In the genomic region with DNA sequence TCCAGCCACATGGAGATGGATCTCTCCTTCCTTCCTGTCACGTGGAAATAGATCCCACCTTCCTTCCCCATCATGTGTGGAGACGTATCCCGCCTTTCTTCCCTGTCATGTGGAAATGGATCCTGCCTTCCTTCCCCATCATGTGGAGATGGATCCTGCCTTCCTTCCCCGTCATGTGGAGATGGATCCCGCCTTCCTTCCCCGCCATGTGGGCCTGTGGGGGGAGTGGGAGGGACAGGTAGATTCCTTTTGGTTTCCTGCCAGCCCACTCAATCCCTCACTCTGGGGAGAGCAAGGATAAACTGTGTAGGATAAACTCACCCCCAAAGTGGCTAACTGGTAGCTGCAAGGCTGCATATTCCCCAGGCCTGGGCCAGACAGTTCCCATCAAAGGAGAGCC, we compare ENCODE assay signal across 2 cellular contexts.
TF ChIP-seq lines count a peak whose summit lies in the region.

No MANE protein-coding gene starts in this region.

TF ChIP-seq in SK-N-SH, 30 proteins besides CTCF, POLR2A, EP300 and RAD21 (continued from another document):
- TF ChIP-seq, protein P1, sequence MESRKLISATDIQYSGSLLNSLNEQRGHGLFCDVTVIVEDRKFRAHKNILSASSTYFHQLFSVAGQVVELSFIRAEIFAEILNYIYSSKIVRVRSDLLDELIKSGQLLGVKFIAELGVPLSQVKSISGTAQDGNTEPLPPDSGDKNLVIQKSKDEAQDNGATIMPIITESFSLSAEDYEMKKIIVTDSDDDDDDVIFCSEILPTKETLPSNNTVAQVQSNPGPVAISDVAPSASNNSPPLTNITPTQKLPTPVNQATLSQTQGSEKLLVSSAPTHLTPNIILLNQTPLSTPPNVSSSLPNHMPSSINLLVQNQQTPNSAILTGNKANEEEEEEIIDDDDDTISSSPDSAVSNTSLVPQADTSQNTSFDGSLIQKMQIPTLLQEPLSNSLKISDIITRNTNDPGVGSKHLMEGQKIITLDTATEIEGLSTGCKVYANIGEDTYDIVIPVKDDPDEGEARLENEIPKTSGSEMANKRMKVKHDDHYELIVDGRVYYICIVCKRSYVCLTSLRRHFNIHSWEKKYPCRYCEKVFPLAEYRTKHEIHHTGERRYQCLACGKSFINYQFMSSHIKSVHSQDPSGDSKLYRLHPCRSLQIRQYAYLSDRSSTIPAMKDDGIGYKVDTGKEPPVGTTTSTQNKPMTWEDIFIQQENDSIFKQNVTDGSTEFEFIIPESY (IDR thresholded peaks at IDR 0.05; ENCODE audit: borderline replicate concordance, low read depth) = no peak
- TF ChIP-seq, protein P2, sequence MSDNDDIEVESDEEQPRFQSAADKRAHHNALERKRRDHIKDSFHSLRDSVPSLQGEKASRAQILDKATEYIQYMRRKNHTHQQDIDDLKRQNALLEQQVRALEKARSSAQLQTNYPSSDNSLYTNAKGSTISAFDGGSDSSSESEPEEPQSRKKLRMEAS (IDR thresholded peaks at IDR 0.05; ENCODE audit: low read depth) = no peak
- TF ChIP-seq FOSL2 (IDR thresholded peaks at IDR 0.05; ENCODE audit: borderline replicate concordance, low read depth) (no peak), MXI1 (IDR thresholded peaks at IDR 0.05; ENCODE audit: low read depth, low read length) (no peak)

TF ChIP-seq in SK-N-SH treated with all-trans-retinoic acid at 6 μM for 48 hours, 23 proteins besides CTCF, POLR2A, EP300 and RAD21 (continued from another document):
- TF ChIP-seq CREB5 (CRISPR knock-in tag; IDR thresholded peaks at IDR 0.05; ENCODE audit: low read depth) (no peak), SNAI2 (CRISPR knock-in tag; IDR thresholded peaks at IDR 0.05) (no peak), BACH2 (CRISPR knock-in tag; IDR thresholded peaks at IDR 0.05; ENCODE audit: borderline replicate concordance) (no peak), ISL1 (CRISPR knock-in tag; IDR thresholded peaks at IDR 0.05) (no peak), GLIS3 (CRISPR knock-in tag; IDR thresholded peaks at IDR 0.05) (no peak)
TF ChIP-seq in SK-N-SH treated with all-trans-retinoic acid at 6 μM for 48 hours: peak in this region for 0.
